In genomic region chr10:89393898-89394297, GRCh38 we compare ENCODE assay signal across 13 cellular contexts. TPM values are rescaled to one million over a fixed set of nuclear protein-coding genes. Genes with fewer than 3 reads are reported as not detected.
DNase-seq lines count a peak whose midpoint lies in the region; ATAC-seq and TF ChIP-seq lines count a peak whose summit lies in the region.
"Had no signal": no experiment of that assay in that cellular context is flagged by ENCODE, and none has a peak within 500 bp of the region (broad histone marks: within the 10 kb centered on the region; RNA-seq: fewer than 3 reads in every experiment).

No MANE protein-coding gene starts in this region.

- peak overlapping the region in 9 of 12 donors; percentile 80 to 92 (median 87) for H3K27ac ChIP-seq in heart left ventricle
- no peak overlapping the region for H3K27ac ChIP-seq in liver (ENCODE audit: low read depth in 1 of 2, low read length in 2 of 2)
- peak overlapping the region; percentile 74 to 87 (median 84) for H3K27ac ChIP-seq in upper lobe of left lung
- H3K27ac ChIP-seq: HL-60 had no signal

- peaks cover 9% of the 10 kb centered on the region for H3K36me3 Mint-ChIP-seq in activated naive CD8-positive, alpha-beta T cell treated with anti-CD3 and anti-CD28 coated beads, Interleukin-2, amount 50 U/mL, for 24 hours (ENCODE audit: low read depth)

- no peak overlapping the region for H3K27ac Mint-ChIP-seq in activated naive CD8-positive, alpha-beta T cell treated with anti-CD3 and anti-CD28 coated beads, Interleukin-2, amount 50 U/mL, for 24 hours

- no peak for TF ChIP-seq RAD21 in liver (IDR thresholded peaks at IDR 0.05)

- no peaks in the 10 kb centered on the region for H3K27me3 Mint-ChIP-seq in activated naive CD8-positive, alpha-beta T cell treated with anti-CD3 and anti-CD28 coated beads, Interleukin-2, amount 50 U/mL, for 24 hours

- H3K9me3 ChIP-seq in heart left ventricle (peaks cover 0 to 6% (median 0%) of the 10 kb centered on the region in 12 donors), liver (ENCODE audit: control insufficient read depth in 4 of 4, low read length in 3 of 4) (no peaks in the 10 kb centered on the region), upper lobe of left lung (no peaks in the 10 kb centered on the region)

- TF ChIP-seq CTCF in heart left ventricle (IDR thresholded peaks at IDR 0.05) (no peak), liver (IDR thresholded peaks at IDR 0.05; ENCODE audit: low read depth, low read length, missing input control) (no peak), upper lobe of left lung (IDR thresholded peaks at IDR 0.05) (no peak)

- peaks cover 0 to 68% (median 36%) of the 10 kb centered on the region in 12 donors for H3K4me1 ChIP-seq in heart left ventricle
- peaks cover 3 to 39% (median 18%) of the 10 kb centered on the region in 4 donors for H3K4me1 ChIP-seq in liver (ENCODE audit: control insufficient read depth in 4 of 4, insufficient read depth in 4 of 4, low read length in 3 of 4)
- H3K4me1 ChIP-seq in upper lobe of left lung: peaks cover 21 to 41% (median 31%) of the 10 kb centered on the region in 4 donors

- ATAC-seq in heart left ventricle (no peak), Right ventricle myocardium superior (ENCODE audit: poor library complexity) (no peak), upper lobe of left lung (ENCODE audit: low FRiP score in 2 of 2) (no peak), GM21515 (IDR thresholded peaks at IDR 0.05; ENCODE audit: unreplicated experiment) (no peak)
- ATAC-seq in activated naive CD8-positive, alpha-beta T cell treated with anti-CD3 and anti-CD28 coated beads, Interleukin-2, amount 50 U/mL, for 24 hours: no peak

- H3K4me3 Mint-ChIP-seq in activated naive CD8-positive, alpha-beta T cell treated with anti-CD3 and anti-CD28 coated beads, Interleukin-2, amount 50 U/mL, for 24 hours: peak overlapping the region; percentile 43

- peaks cover 42% of the 10 kb centered on the region for H3K4me1 Mint-ChIP-seq in activated naive CD8-positive, alpha-beta T cell treated with anti-CD3 and anti-CD28 coated beads, Interleukin-2, amount 50 U/mL, for 24 hours

- DNase-seq in heart left ventricle: no peak
- DNase-seq in Right ventricle myocardium superior: no peak
- DNase-seq in activated naive CD8-positive, alpha-beta T cell treated with anti-CD3 and anti-CD28 coated beads, Interleukin-2, amount 50 U/mL, for 24 hours: no peak
- DNase-seq in upper lobe of left lung: no peak
- no peak for DNase-seq in nucleus accumbens (lab: John Stamatoyannopoulos, UW)
- DNase-seq in germinal center (ENCODE audit: low spot score): no peak
- DNase-seq: activated CD8-positive, alpha-beta memory T cell treated with anti-CD3 and anti-CD28 coated beads, Interleukin-2, amount 50 U/mL, for 48 hours had no signal

- H3K4me3 ChIP-seq in heart left ventricle: peak overlapping the region in 10 of 12 donors; percentile 44 to 86 (median 62)
- H3K4me3 ChIP-seq in liver (ENCODE audit: low read depth in 1 of 3, low read length in 3 of 3): peak overlapping the region; percentile 18 to 83 (median 62)
- peak overlapping the region in 3 of 4 donors; percentile 44 to 61 (median 59) for H3K4me3 ChIP-seq in upper lobe of left lung

- H3K36me3 ChIP-seq in heart left ventricle (peaks cover 0 to 9% (median 0%) of the 10 kb centered on the region in 9 donors), liver (ENCODE audit: control insufficient read depth in 4 of 4, insufficient read depth in 3 of 4, low read depth in 1 of 4, low read length in 3 of 4) (no peaks in the 10 kb centered on the region), upper lobe of left lung (no peaks in the 10 kb centered on the region)

- peak overlapping the region in 1 of 2 donors; percentile 84 for H3K9ac ChIP-seq in liver (ENCODE audit: low read depth in 1 of 2, low read length in 2 of 2)

- no peaks in the 10 kb centered on the region for H3K27me3 ChIP-seq in heart left ventricle
- no peaks in the 10 kb centered on the region for H3K27me3 ChIP-seq in liver (ENCODE audit: control insufficient read depth in 4 of 4, insufficient read depth in 4 of 4, low read length in 3 of 4)
- H3K27me3 ChIP-seq in upper lobe of left lung: no peaks in the 10 kb centered on the region

- no peak for TF ChIP-seq EP300 in upper lobe of left lung (IDR thresholded peaks at IDR 0.05)

- TF ChIP-seq POLR2A in heart left ventricle (IDR thresholded peaks at IDR 0.05) (no peak), upper lobe of left lung (IDR thresholded peaks at IDR 0.05) (no peak)

- 14 to 20% (median 18%) methylated on average over 3 of the region's 3 CpGs for WGBS in heart left ventricle, 4 donors
- 22% methylated on average over 3 of the region's 3 CpGs for WGBS in liver
- 19 to 26% methylated on average over 3 of the region's 3 CpGs for WGBS in upper lobe of left lung, 2 donors

- H3K9me3 Mint-ChIP-seq in activated naive CD8-positive, alpha-beta T cell treated with anti-CD3 and anti-CD28 coated beads, Interleukin-2, amount 50 U/mL, for 24 hours: no peaks in the 10 kb centered on the region

- intact Hi-C loops in heart left ventricle (cut with DNase I) (loop anchor here in 2 of 10 donors (2.0 to 5.0 kb wide), 2 partner anchors 21 to 92 kb away; partner anchors contain the start of genes IFIT2 (in 1 of the 2) and IFIT5 (in 1 of the 2)), Right ventricle myocardium superior (cut with DNase I) (no loop called here)

TF ChIP-seq in liver, 16 proteins besides CTCF, POLR2A, EP300 and RAD21:
- no peak for TF ChIP-seq REST (IDR thresholded peaks at IDR 0.05)
- TF ChIP-seq GABPA (IDR thresholded peaks at IDR 0.05 in 1 of 2, conservative IDR thresholded peaks at IDR 0.05 in 1 of 2): no peak
- no peak for TF ChIP-seq EGR1 (IDR thresholded peaks at IDR 0.05; ENCODE audit: low read depth in 2 of 2)
- TF ChIP-seq TAF1 (conservative IDR thresholded peaks at IDR 0.05): no peak
- no peak for TF ChIP-seq NR2F2 (IDR thresholded peaks at IDR 0.05)
- TF ChIP-seq RXRA (IDR thresholded peaks at IDR 0.05): no peak
- no peak for TF ChIP-seq HNF4G (IDR thresholded peaks at IDR 0.05)
- TF ChIP-seq YY1 (IDR thresholded peaks at IDR 0.05): no peak
- TF ChIP-seq HNF4A (conservative IDR thresholded peaks at IDR 0.05): no peak
- TF ChIP-seq MAX (IDR thresholded peaks at IDR 0.05): no peak
- TF ChIP-seq JUND (IDR thresholded peaks at IDR 0.05): no peak

RNA-seq across cellular contexts. Expression of gene IFIT1, which starts 1.5 kb away (rescaled TPM):
- 10 to 100 TPM; 13.8 to 58.2 (median 25.6) TPM for total RNA-seq in heart left ventricle
- polyA plus RNA-seq in heart left ventricle: 10 to 100 TPM in 1 of 2 donors, 1 to 10 TPM in 1; 5.5 to 23.4 TPM
- 28.1 TPM for total RNA-seq in Right ventricle myocardium superior
- total RNA-seq in liver: 10 to 100 TPM; 11.4 to 11.8 TPM
- 10 to 100 TPM in 1 of 2 donors, 1 to 10 TPM in 1; 8.1 to 17.5 TPM for polyA plus RNA-seq in liver
- total RNA-seq in upper lobe of left lung: 10 to 100 TPM in 5 of 6 donors, 1 to 10 TPM in 1; 9.8 to 54.9 (median 18.1) TPM

RNA-seq across cellular contexts. Expression of gene IFIT1B, which starts 16.0 kb away (rescaled TPM):
- under 1 TPM in 2 of 9 donors, not detected in 7; 0.24 to 0.25 TPM for total RNA-seq in heart left ventricle
- not detected for polyA plus RNA-seq in heart left ventricle
- total RNA-seq in Right ventricle myocardium superior: not detected
- total RNA-seq in liver: 10 to 100 TPM in 1 of 2 donors, not detected in 1; 13.3 TPM
- under 1 TPM in 1 of 2 donors, not detected in 1; 0.15 TPM for polyA plus RNA-seq in liver
- under 1 TPM in 2 of 6 donors, not detected in 4; 0.20 to 0.59 TPM for total RNA-seq in upper lobe of left lung
- total RNA-seq: lower leg skin; pulmonary artery endothelial cell; T-helper 2 cell treated with Interferon-gamma antibody and Interleukin-4, amounts not matched to agents 100 ng/mL and 5 ng/mL, for 36 hours had no signal

RNA-seq across cellular contexts. Expression of gene IFIT5, which starts 20.5 kb away (rescaled TPM):
- total RNA-seq in heart left ventricle (10 to 100 TPM in 6 of 9 donors, 1 to 10 TPM in 3; 5.4 to 21.0 (median 10.4) TPM), Right ventricle myocardium superior (7.1 TPM), liver (10 to 100 TPM in 1 of 2 donors, 1 to 10 TPM in 1; 5.0 to 10.7 TPM), upper lobe of left lung (10 to 100 TPM in 5 of 6 donors, 1 to 10 TPM in 1; 6.5 to 30.8 (median 20.6) TPM)
- polyA plus RNA-seq in heart left ventricle (1 to 10 TPM; 5.4 to 9.3 TPM), liver (1 to 10 TPM; 6.2 to 7.3 TPM)

Comparison
In these comparisons a context has a peak if more than half of its experiments do, and no peak if none do; other contexts are left out.
1. H3K27ac ChIP-seq: peak in heart left ventricle (9 of 12) and upper lobe of left lung (4 of 4); none in liver (0 of 2).
2. Peak in every context shown above with its lines, with median percentiles within 50 percentile points of each other: H3K4me3 ChIP-seq.